ENCODE assay signal across 7 cellular contexts in the genomic region with DNA sequence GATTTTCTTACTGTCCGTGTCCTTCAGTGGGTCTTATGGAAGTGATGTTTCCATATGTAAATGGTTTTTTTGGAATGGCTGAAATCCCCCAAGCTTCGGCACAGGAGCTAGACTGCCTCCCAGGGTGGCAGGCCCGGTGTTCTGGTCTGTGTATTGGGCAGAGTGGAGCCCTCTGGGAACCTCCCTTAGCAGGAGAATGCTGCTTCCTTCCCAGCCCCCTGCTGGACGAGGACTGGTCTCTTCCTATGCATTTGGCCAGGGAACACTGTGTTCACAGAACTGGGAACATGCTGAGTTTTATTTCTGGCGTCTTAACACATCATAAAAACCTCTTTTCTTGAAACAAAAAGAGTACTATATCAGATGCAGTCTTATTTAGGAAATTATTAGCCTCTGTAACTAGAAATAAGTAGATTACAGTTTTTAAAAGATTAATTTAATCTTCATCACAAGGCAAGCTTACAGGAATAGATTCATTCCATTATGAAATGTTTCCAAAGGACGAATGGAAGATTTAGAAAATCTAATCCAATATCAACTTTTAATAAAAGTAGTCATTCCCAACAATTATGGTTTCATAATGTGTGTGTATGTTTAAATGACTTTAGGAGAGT. TPM values are rescaled to one million over a fixed set of nuclear protein-coding genes. Genes with fewer than 3 reads are reported as not detected.
DNase-seq lines count a peak whose midpoint lies in the region; TF ChIP-seq lines count a peak whose summit lies in the region.

No MANE protein-coding gene starts in this region.

- peaks cover 26% of the 10 kb centered on the region for H3K4me1 Mint-ChIP-seq in nephron progenitor cell
- H3K4me1 Mint-ChIP-seq in activated CD4-positive, alpha-beta memory T cell treated with anti-CD3 and anti-CD28 coated beads, Interleukin-2, amount 10 ng/mL, durations not matched to agents 7 days and 5 days: peaks cover 23% of the 10 kb centered on the region

- H3K36me3 Mint-ChIP-seq in nephron progenitor cell (ENCODE audit: low read depth): no peaks in the 10 kb centered on the region
- peaks cover 38% of the 10 kb centered on the region for H3K36me3 Mint-ChIP-seq in activated CD4-positive, alpha-beta memory T cell treated with anti-CD3 and anti-CD28 coated beads, Interleukin-2, amount 10 ng/mL, durations not matched to agents 7 days and 5 days (ENCODE audit: low read depth)

- H3K4me3 Mint-ChIP-seq in nephron progenitor cell: no peak overlapping the region
- H3K4me3 Mint-ChIP-seq in activated CD4-positive, alpha-beta memory T cell treated with anti-CD3 and anti-CD28 coated beads, Interleukin-2, amount 10 ng/mL, durations not matched to agents 7 days and 5 days: no peak overlapping the region

- POLR2A ChIA-PET in activated CD4-positive, alpha-beta memory T cell treated with anti-CD3 and anti-CD28 coated beads, Interleukin-2, amount 10 ng/mL, durations not matched to agents 7 days and 5 days (lab: Charles Lee): interaction anchor here (1.2 kb wide), 1 partner anchor 113 kb away, joined by 3 read pairs; a partner anchor contains a TSS

- H3K27ac Mint-ChIP-seq in nephron progenitor cell: no peak overlapping the region
- no peak overlapping the region for H3K27ac Mint-ChIP-seq in activated CD4-positive, alpha-beta memory T cell treated with anti-CD3 and anti-CD28 coated beads, Interleukin-2, amount 10 ng/mL, durations not matched to agents 7 days and 5 days

- peak; percentile 10 for TF ChIP-seq CTCF in GM20000 (IDR thresholded peaks at IDR 0.05; ENCODE audit: extremely low read depth, missing control alignments)
- TF ChIP-seq CTCF in epithelial cell of esophagus (IDR thresholded peaks at IDR 0.05; ENCODE audit: insufficient read depth, low read depth, low read length, missing control alignments): peak; percentile 65
- peak; percentile 48 for TF ChIP-seq CTCF in nephron progenitor cell (IDR thresholded peaks at IDR 0.05)

- CTCF ChIA-PET in activated CD4-positive, alpha-beta memory T cell treated with anti-CD3 and anti-CD28 coated beads, Interleukin-2, amount 10 ng/mL, durations not matched to agents 7 days and 5 days (lab: Charles Lee): interaction anchor here (1.2 to 1.7 kb wide), 3 partner anchors 11 to 267 kb away, joined by 4 to 6 read pairs (median 5); no protein-coding TSS in a partner anchor

- no peak overlapping the region for H3K4me3 ChIP-seq in epithelial cell of esophagus (ENCODE audit: low read length)

- DNase-seq in GM20000 (ENCODE audit: low spot score): no peak
- DNase-seq in NCI-H69 (lab: John Stamatoyannopoulos, UW): peak; percentile 79
- peak; percentile 53 for DNase-seq in epithelial cell of esophagus (ENCODE audit: low read depth)
- peak; percentile 40 for DNase-seq in nephron progenitor cell
- DNase-seq in activated CD4-positive, alpha-beta T cell treated with anti-CD3 and anti-CD28 coated beads, Interleukin-2, amount 50 U/mL, for 48 hours: no peak
- DNase-seq in activated CD4-positive, alpha-beta memory T cell treated with anti-CD3 and anti-CD28 coated beads, Interleukin-2, amount 10 ng/mL, durations not matched to agents 7 days and 5 days: no peak
- DNase-seq in NOMO-1 treated with dmso at 0.1 percent for 144 hours (lab: John Stamatoyannopoulos, UW; ENCODE audit: unreplicated experiment): no peak

- H3K27me3 Mint-ChIP-seq in nephron progenitor cell (ENCODE audit: low read depth, poor library complexity): peaks cover 5% of the 10 kb centered on the region
- H3K27me3 Mint-ChIP-seq in activated CD4-positive, alpha-beta memory T cell treated with anti-CD3 and anti-CD28 coated beads, Interleukin-2, amount 10 ng/mL, durations not matched to agents 7 days and 5 days: no peaks in the 10 kb centered on the region

- H3K9me3 Mint-ChIP-seq in nephron progenitor cell: no peaks in the 10 kb centered on the region
- H3K9me3 Mint-ChIP-seq in activated CD4-positive, alpha-beta memory T cell treated with anti-CD3 and anti-CD28 coated beads, Interleukin-2, amount 10 ng/mL, durations not matched to agents 7 days and 5 days: no peaks in the 10 kb centered on the region

RNA-seq across cellular contexts. Expression of a gene that starts 56.6 kb away (rescaled TPM):
- total RNA-seq in activated CD4-positive, alpha-beta memory T cell treated with anti-CD3 and anti-CD28 coated beads, Interleukin-2, amount 10 ng/mL, durations not matched to agents 7 days and 5 days: 100 to 1,000 TPM; 133 to 135 TPM

Comparison
In these comparisons a context has a peak if more than half of its experiments do, and no peak if none do; other contexts are left out.
1. DNase-seq: peak in NCI-H69 (single experiment), epithelial cell of esophagus (single experiment) and nephron progenitor cell (single experiment); none in GM20000 (single experiment), activated CD4-positive, alpha-beta T cell treated with anti-CD3 and anti-CD28 coated beads, Interleukin-2, amount 50 U/mL, for 48 hours (0 of 2), activated CD4-positive, alpha-beta memory T cell treated with anti-CD3 and anti-CD28 coated beads, Interleukin-2, amount 10 ng/mL, durations not matched to agents 7 days and 5 days (single experiment) and NOMO-1 treated with dmso at 0.1 percent for 144 hours (single experiment).
2. CTCF ChIP-seq: peak in every context shown above with its lines; median percentile 65 in epithelial cell of esophagus; 48 in nephron progenitor cell; 10 in GM20000.